In genomic region chr4:16883816-16884215, GRCh38 we compare ENCODE assay signal across 1 cellular context.
TF ChIP-seq lines count a peak whose summit lies in the region.

No MANE protein-coding gene starts in this region.

TF ChIP-seq in IMR-90, 13 proteins besides CTCF, POLR2A, EP300 and RAD21 (continued from another document):
- no peak for TF ChIP-seq CHD1 (IDR thresholded peaks at IDR 0.05; ENCODE audit: low read depth, low read length)
- TF ChIP-seq SMC3 (IDR thresholded peaks at IDR 0.05; ENCODE audit: low read depth, low read length), result no peak
- no peak for TF ChIP-seq NFE2L2 (IDR thresholded peaks at IDR 0.05; ENCODE audit: low read depth, low read length)
- no peak for TF ChIP-seq BHLHE40 (IDR thresholded peaks at IDR 0.05; ENCODE audit: low read depth, low read length)
- no peak for TF ChIP-seq FOS (IDR thresholded peaks at IDR 0.05; ENCODE audit: low read depth, low read length)
